20 cellular contexts compared by ENCODE assay signal in the genomic region with DNA sequence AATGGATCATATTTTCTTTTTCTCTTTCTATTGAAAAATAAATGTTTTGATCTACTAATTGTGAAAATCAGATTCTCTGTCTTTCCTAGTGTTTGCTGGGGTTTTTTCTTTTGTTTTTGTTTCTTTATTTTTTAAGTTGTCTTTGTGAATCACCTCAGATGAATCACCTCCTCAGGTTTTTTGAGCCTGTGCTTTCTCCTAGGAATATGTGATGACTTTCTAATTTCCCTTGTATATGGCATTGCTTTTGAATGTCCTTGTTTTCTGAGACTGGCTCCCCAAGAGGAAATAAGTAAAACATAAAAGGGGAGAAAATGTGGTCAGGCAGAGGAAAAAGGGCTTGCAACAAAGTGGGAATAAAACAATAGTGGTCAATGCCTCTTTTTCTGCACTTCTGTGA.
A peak's percentile ranks its signal among the peaks of the same experiment; 100 is the strongest.
DNase-seq lines count a peak whose midpoint lies in the region; ATAC-seq and TF ChIP-seq lines count a peak whose summit lies in the region.
"Had no signal": no experiment of that assay in that cellular context is flagged by ENCODE, and none has a peak within 500 bp of the region (broad histone marks: within the 10 kb centered on the region; RNA-seq: fewer than 3 reads in every experiment).

No MANE protein-coding gene starts in this region.

- in situ Hi-C loops in GM13976 (cut with MboI; ENCODE audit: low sequenced_read_pairs, unreplicated experiment) = no loop called here

- H3K27ac ChIP-seq in foreskin keratinocyte = no peak overlapping the region
- H3K27ac ChIP-seq: BLaER1 treated with 17β-estradiol and CSF1 and Interleukin-3, amounts not matched to agents 10 nM and 100 nM had no signal

- CTCF ChIA-PET in activated CD8-positive, alpha-beta memory T cell treated with anti-CD3 and anti-CD28 coated beads, Interleukin-2, amount 10 ng/mL, durations not matched to agents 7 days and 5 days (lab: Charles Lee) = no interaction called here

- no peaks in the 10 kb centered on the region for H3K4me1 Mint-ChIP-seq in activated CD8-positive, alpha-beta memory T cell treated with anti-CD3 and anti-CD28 coated beads, Interleukin-2, amount 10 ng/mL, durations not matched to agents 7 days and 5 days
- H3K4me1 Mint-ChIP-seq: B cell had no signal

- H3K9me3 Mint-ChIP-seq in activated CD8-positive, alpha-beta memory T cell treated with anti-CD3 and anti-CD28 coated beads, Interleukin-2, amount 10 ng/mL, durations not matched to agents 7 days and 5 days (ENCODE audit: low read depth) = peaks cover 3% of the 10 kb centered on the region

- peaks cover 4% of the 10 kb centered on the region for H3K4me1 ChIP-seq in foreskin keratinocyte
- H3K4me1 ChIP-seq: BLaER1 treated with 17β-estradiol and CSF1 and Interleukin-3, amounts not matched to agents 10 nM and 100 nM had no signal

- no peak overlapping the region for H3K27ac Mint-ChIP-seq in activated CD8-positive, alpha-beta memory T cell treated with anti-CD3 and anti-CD28 coated beads, Interleukin-2, amount 10 ng/mL, durations not matched to agents 7 days and 5 days
- H3K27ac Mint-ChIP-seq: B cell; CD8-positive, alpha-beta T cell; HFFc6 had no signal

- peak; percentile 61 for ATAC-seq in foreskin keratinocyte
- no peak for ATAC-seq in activated CD8-positive, alpha-beta memory T cell treated with anti-CD3 and anti-CD28 coated beads, Interleukin-2, amount 10 ng/mL, durations not matched to agents 7 days and 5 days
- ATAC-seq: CD8-positive, alpha-beta T cell; HCT116 had no signal

- DNase-seq in A172 (ENCODE audit: low spot score) = peak; percentile 23
- peak; percentile 47 for DNase-seq in HT1080 (ENCODE audit: low read depth)
- DNase-seq in astrocyte of the hippocampus (ENCODE audit: low read depth, low spot score) = peak; percentile 3
- DNase-seq in foreskin keratinocyte = peak in 1 of 2 donors; percentile 34
- no peak for DNase-seq in GM13976 (ENCODE audit: low spot score)
- no peak for DNase-seq in islet precursor cell
- no peak for DNase-seq in inferior parietal cortex (ENCODE audit: extremely low spot score)
- no peak for DNase-seq in activated CD8-positive, alpha-beta memory T cell treated with anti-CD3 and anti-CD28 coated beads, Interleukin-2, amount 10 ng/mL, durations not matched to agents 7 days and 5 days
- DNase-seq: 8988T; CD8-positive, alpha-beta T cell; DMS 273 treated with DMSO at 0.1 percent for 48 hours; DMS53; DND-41; EL; GOT3; H7; HFFc6 had no signal

- no peaks in the 10 kb centered on the region for H3K27me3 Mint-ChIP-seq in activated CD8-positive, alpha-beta memory T cell treated with anti-CD3 and anti-CD28 coated beads, Interleukin-2, amount 10 ng/mL, durations not matched to agents 7 days and 5 days
- H3K27me3 Mint-ChIP-seq: B cell had no signal

- H3K36me3 Mint-ChIP-seq in activated CD8-positive, alpha-beta memory T cell treated with anti-CD3 and anti-CD28 coated beads, Interleukin-2, amount 10 ng/mL, durations not matched to agents 7 days and 5 days = no peaks in the 10 kb centered on the region
- H3K36me3 Mint-ChIP-seq: CD8-positive, alpha-beta T cell had no signal

- no peak overlapping the region for H3K4me3 Mint-ChIP-seq in activated CD8-positive, alpha-beta memory T cell treated with anti-CD3 and anti-CD28 coated beads, Interleukin-2, amount 10 ng/mL, durations not matched to agents 7 days and 5 days
- H3K4me3 Mint-ChIP-seq: B cell; CD8-positive, alpha-beta T cell; HFFc6 had no signal

- H3K27me3 ChIP-seq in foreskin keratinocyte = no peaks in the 10 kb centered on the region
- H3K27me3 ChIP-seq: BLaER1 treated with 17β-estradiol and CSF1 and Interleukin-3, amounts not matched to agents 10 nM and 100 nM had no signal

- TF ChIP-seq CTCF in foreskin keratinocyte (conservative IDR thresholded peaks at IDR 0.05) (no peak), GM13976 (IDR thresholded peaks at IDR 0.05; ENCODE audit: borderline replicate concordance, control extremely low read depth, extremely low read depth, insufficient read depth, missing control alignments) (no peak)

Comparison
In these comparisons a context has a peak if more than half of its experiments do, and no peak if none do; other contexts are left out.
1. DNase-seq: peak in A172 (single experiment), HT1080 (single experiment) and astrocyte of the hippocampus (single experiment); none in GM13976 (single experiment), islet precursor cell (single experiment), inferior parietal cortex (single experiment) and activated CD8-positive, alpha-beta memory T cell treated with anti-CD3 and anti-CD28 coated beads, Interleukin-2, amount 10 ng/mL, durations not matched to agents 7 days and 5 days (single experiment).